ENCODE assay signal across 8 cellular contexts in the genomic region with DNA sequence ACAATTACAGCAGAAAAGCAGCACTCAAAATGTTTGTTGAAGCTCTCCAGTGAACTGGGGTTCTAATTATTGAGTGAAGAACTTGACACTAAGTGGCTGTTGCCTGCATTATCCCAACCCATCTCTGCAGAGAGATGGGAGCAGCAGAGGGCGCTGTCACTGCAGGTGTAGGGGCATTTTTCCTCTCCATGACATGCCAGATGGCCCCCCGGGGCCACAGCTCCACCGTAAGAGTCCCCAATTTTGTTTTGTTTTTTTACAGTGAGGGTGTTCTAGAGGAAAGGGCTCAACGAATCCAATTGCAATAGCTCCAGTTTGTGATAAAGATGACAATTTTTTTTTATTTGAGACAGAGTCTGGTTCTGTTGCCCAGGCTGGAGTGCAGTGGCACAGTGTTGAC. TPM values are rescaled to one million over a fixed set of nuclear protein-coding genes. Genes with fewer than 3 reads are reported as not detected.
A peak's percentile ranks its signal among the peaks of the same experiment; 100 is the strongest.
DNase-seq lines count a peak whose midpoint lies in the region; ATAC-seq and TF ChIP-seq lines count a peak whose summit lies in the region.

No MANE protein-coding gene starts in this region.

- H3K27me3 Mint-ChIP-seq in CD14-positive monocyte (ENCODE audit: low read depth in 3 of 3) (peaks cover 0 to 4% (median 0%) of the 10 kb centered on the region in 3 donors), memory B cell (no peaks in the 10 kb centered on the region)

- peaks cover 0 to under 1% of the 10 kb centered on the region in 2 donors for H3K36me3 Mint-ChIP-seq in CD14-positive monocyte
- H3K36me3 Mint-ChIP-seq in memory B cell: no peaks in the 10 kb centered on the region

- H3K27ac Mint-ChIP-seq in CD14-positive monocyte: peak overlapping the region in 1 of 7 donors; percentile 28
- H3K27ac Mint-ChIP-seq in memory B cell: no peak overlapping the region

- H3K4me3 Mint-ChIP-seq in CD14-positive monocyte: no peak overlapping the region
- H3K4me3 Mint-ChIP-seq in memory B cell: peak overlapping the region; percentile 6

- H3K9me3 Mint-ChIP-seq in CD14-positive monocyte (peaks cover 0 to 4% (median 2%) of the 10 kb centered on the region in 7 donors), memory B cell (no peaks in the 10 kb centered on the region)

- ATAC-seq in GM21367 (IDR thresholded peaks at IDR 0.05; ENCODE audit: unreplicated experiment) (peak; percentile 50), memory B cell (ENCODE audit: low read depth) (peak; percentile 28)

- DNase-seq in CD14-positive monocyte (ENCODE audit: low spot score) (no peak), NCI-H524 (lab: John Stamatoyannopoulos, UW) (peak; percentile 19 to 59), memory B cell (ENCODE audit: low spot score in 2 of 2) (no peak), NCI-H2171 (lab: John Stamatoyannopoulos, UW) (no peak), AG08395 (ENCODE audit: low spot score) (no peak), globus pallidus (ENCODE audit: low spot score) (no peak)
- peak; percentile 10 for DNase-seq in activated T-helper 9 cell treated with anti-CD3 and anti-CD28 coated beads, Interleukin-2, amount 50 U/mL, for 16 hours (ENCODE audit: low read depth)

- peak; percentile 67 for TF ChIP-seq CTCF in CD14-positive monocyte (IDR thresholded peaks at IDR 0.05)

- intact Hi-C loops in CD14-positive monocyte (cut with micrococcal nuclease): loop anchor here in 1 of 2 donors (10.0 kb wide), 1 partner anchor 59 kb away; the partner anchor contains the start of genes ADAT2 and PEX3

- H3K4me1 Mint-ChIP-seq in CD14-positive monocyte (peaks cover 45% of the 10 kb centered on the region), memory B cell (peaks cover 23% of the 10 kb centered on the region)

RNA-seq across cellular contexts. Expression of gene FUCA2, which starts 1.9 kb away (rescaled TPM):
- polyA plus RNA-seq in CD14-positive monocyte: 10 to 100 TPM; 83.7 to 93.5 TPM

Comparison
In these comparisons a context has a peak if more than half of its experiments do, and no peak if none do; other contexts are left out.
1. DNase-seq: peak in NCI-H524 (2 of 2) and activated T-helper 9 cell treated with anti-CD3 and anti-CD28 coated beads, Interleukin-2, amount 50 U/mL, for 16 hours (single experiment); none in CD14-positive monocyte (single experiment), memory B cell (0 of 2), NCI-H2171 (single experiment), AG08395 (single experiment) and globus pallidus (single experiment).